In the genomic region with DNA sequence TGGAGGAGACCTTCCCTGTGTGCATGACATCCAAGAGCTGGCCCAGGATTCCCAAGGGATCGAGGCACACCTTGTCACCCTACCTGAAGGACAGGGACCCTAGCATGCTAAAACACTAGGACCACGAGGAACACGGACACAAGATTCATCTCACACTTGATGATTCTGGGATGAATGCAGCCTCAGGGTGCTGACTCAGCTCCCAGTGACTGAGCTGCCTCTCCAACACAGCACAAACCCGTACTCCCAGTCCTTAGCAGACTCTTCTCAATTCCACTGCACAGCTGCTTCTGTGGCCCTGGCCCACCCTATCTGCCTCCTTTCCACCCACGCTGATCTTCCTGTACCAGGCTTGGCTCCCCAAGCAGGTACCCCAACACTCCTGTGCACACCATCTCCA, we compare ENCODE assay signal across 21 cellular contexts. TPM values are rescaled to one million over a fixed set of nuclear protein-coding genes. Genes with fewer than 3 reads are reported as not detected.
"Had no signal": no experiment of that assay in that cellular context is flagged by ENCODE, and none has a peak within 500 bp of the region (broad histone marks: within the 10 kb centered on the region; RNA-seq: fewer than 3 reads in every experiment).

No MANE protein-coding gene starts in this region.

- H3K27ac Mint-ChIP-seq: activated CD4-positive, alpha-beta memory T cell treated with anti-CD3 and anti-CD28 coated beads for 36 hours; activated naive CD8-positive, alpha-beta T cell; memory B cell; progenitor cell of endocrine pancreas; stimulated activated naive CD8-positive, alpha-beta T cell treated with anti-CD3 and anti-CD28 coated beads, Interleukin-15, Interleukin-2, amounts not matched to agents 100 ng/mL and 50 ng/mL, for 24 hours; T-helper 2 cell treated with Interferon-gamma antibody and Interleukin-4, amounts not matched to agents 5 μg/mL and 100 μg/mL, for 36 hours; type B pancreatic cell had no signal

- H3K4me1 ChIP-seq: body of pancreas, colonic mucosa, heart right ventricle, left ventricle myocardium inferior, right atrium auricular region had no signal

- DNase-seq: activated CD4-positive, alpha-beta memory T cell treated with anti-CD3 and anti-CD28 coated beads for 36 hours; body of pancreas; central memory CD4-positive, alpha-beta T cell; colonic mucosa; heart right ventricle; left ventricle myocardium inferior; mucosa of descending colon; naive B cell; stimulated activated CD4-positive, alpha-beta T cell treated with anti-CD3 and anti-CD28 coated beads, Interleukin-2, amount 100 ng/mL, for 24 hours had no signal

- H3K9me3 ChIP-seq: body of pancreas, colonic mucosa, heart right ventricle, left ventricle myocardium inferior, mucosa of descending colon, right atrium auricular region had no signal

- H3K27me3 ChIP-seq: colonic mucosa, right atrium auricular region had no signal

- H3K36me3 ChIP-seq: colonic mucosa, heart right ventricle, left ventricle myocardium inferior, right atrium auricular region had no signal

- FAIRE-seq: TTC549 had no signal

- ATAC-seq: body of pancreas, heart right ventricle, mucosa of descending colon had no signal

- H3K4me3 ChIP-seq: body of pancreas, colonic mucosa, heart right ventricle, left ventricle myocardium inferior, mucosa of descending colon, right atrium auricular region had no signal

- H3K36me3 Mint-ChIP-seq: activated CD4-positive, alpha-beta memory T cell treated with anti-CD3 and anti-CD28 coated beads for 36 hours; activated naive CD8-positive, alpha-beta T cell; memory B cell; naive B cell; type B pancreatic cell had no signal

- H3K4me3 Mint-ChIP-seq: activated CD4-positive, alpha-beta memory T cell treated with anti-CD3 and anti-CD28 coated beads for 36 hours; activated naive CD8-positive, alpha-beta T cell; memory B cell; naive B cell; neural crest cell; stimulated activated naive CD8-positive, alpha-beta T cell treated with anti-CD3 and anti-CD28 coated beads, Interleukin-15, Interleukin-2, amounts not matched to agents 100 ng/mL and 50 ng/mL, for 24 hours; T-helper 2 cell treated with Interferon-gamma antibody and Interleukin-4, amounts not matched to agents 5 μg/mL and 100 μg/mL, for 36 hours; type B pancreatic cell had no signal

- H3K27ac ChIP-seq: body of pancreas, colonic mucosa, heart right ventricle, left ventricle myocardium inferior, right atrium auricular region had no signal

- H3K4me1 Mint-ChIP-seq: naive B cell had no signal

- H3K9me3 Mint-ChIP-seq: activated CD4-positive, alpha-beta memory T cell treated with anti-CD3 and anti-CD28 coated beads for 36 hours; neural crest cell; stimulated activated naive CD8-positive, alpha-beta T cell treated with anti-CD3 and anti-CD28 coated beads, Interleukin-15, Interleukin-2, amounts not matched to agents 100 ng/mL and 50 ng/mL, for 24 hours; T-helper 2 cell treated with Interferon-gamma antibody and Interleukin-4, amounts not matched to agents 5 μg/mL and 100 μg/mL, for 36 hours; type B pancreatic cell had no signal

RNA-seq across cellular contexts. Expression of gene CAV3, which starts 44.9 kb away (rescaled TPM):
- total RNA-seq: activated CD4-positive, alpha-beta memory T cell treated with anti-CD3 and anti-CD28 coated beads for 36 hours; body of pancreas; colonic mucosa; kidney epithelial cell; mucosa of descending colon; neural crest cell; osteoblast; progenitor cell of endocrine pancreas; temporal lobe had no signal
